Comparison of ENCODE assay signal across 9 cellular contexts in the genomic region with DNA sequence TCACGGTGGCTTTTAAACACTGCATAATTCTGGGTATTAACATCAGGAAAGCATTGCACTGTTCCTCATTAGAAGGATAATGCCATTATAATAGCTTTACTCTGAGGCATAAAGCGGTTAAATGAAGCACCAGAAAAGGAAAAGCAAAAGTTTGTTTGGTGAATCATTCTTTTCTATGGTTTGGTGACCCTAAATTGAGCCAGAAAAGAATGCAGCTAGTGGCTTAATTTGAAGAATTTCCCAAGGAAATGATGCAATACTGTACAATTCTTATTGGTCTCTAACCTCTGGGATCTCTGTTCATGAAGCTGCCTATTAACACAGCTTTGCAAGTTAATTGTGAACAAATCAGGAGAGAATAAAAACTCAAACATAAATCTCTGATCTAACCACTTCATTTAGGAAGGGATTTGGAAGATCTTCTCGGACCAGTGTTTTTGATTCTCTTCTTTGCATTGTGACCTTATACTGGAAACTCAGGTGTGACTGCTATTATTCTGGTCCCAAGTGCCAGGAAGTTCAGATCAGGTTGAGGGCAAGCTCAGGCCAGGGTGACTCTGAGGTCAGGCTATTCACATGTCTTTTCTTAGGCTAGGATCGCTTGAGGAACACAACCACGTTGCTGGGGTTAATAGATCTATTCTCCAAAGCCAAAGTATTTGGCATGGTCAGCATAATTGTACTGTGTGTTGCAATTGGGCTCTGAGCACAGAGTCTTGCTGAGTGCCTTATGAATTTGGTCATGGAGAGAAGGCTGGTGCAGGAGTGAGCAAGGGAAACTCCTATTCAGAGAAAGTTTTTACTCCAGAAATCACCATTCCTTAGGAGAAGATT. TPM values are rescaled to one million over a fixed set of nuclear protein-coding genes. Genes with fewer than 3 reads are reported as not detected.
DNase-seq lines count a peak whose midpoint lies in the region; ATAC-seq, FAIRE-seq and TF ChIP-seq lines count a peak whose summit lies in the region.
"Had no signal": no experiment of that assay in that cellular context is flagged by ENCODE, and none has a peak within 500 bp of the region (broad histone marks: within the 10 kb centered on the region; RNA-seq: fewer than 3 reads in every experiment).

No MANE protein-coding gene starts in this region.

- no peak overlapping the region for H3K27ac Mint-ChIP-seq in stimulated activated naive B cell treated with anti-CD40 and anti-IgM and Interleukin-4, amounts not matched to agents 10 μg/mL and 1 μg/mL and 100 μg/mL, for 72 hours

- H3K4me1 Mint-ChIP-seq in stimulated activated naive B cell treated with anti-CD40 and anti-IgM and Interleukin-4, amounts not matched to agents 10 μg/mL and 1 μg/mL and 100 μg/mL, for 72 hours, result peaks cover 4 to 6% of the 10 kb centered on the region in 2 donors

- in situ Hi-C loops in IMR-90 (cut with MboI; ENCODE audit: low sequenced_read_pairs) (no loop called here), GM12878 (cut with MboI) (no loop called here)

- H4K20me1 ChIP-seq in IMR-90 (ENCODE audit: insufficient read depth, low read length) (no peaks in the 10 kb centered on the region; the same call in 1 of the 2 replicates), GM12878 (ENCODE audit: control insufficient read depth, insufficient read depth) (no peaks in the 10 kb centered on the region)

- TF ChIP-seq RAD21 in IMR-90 (IDR thresholded peaks at IDR 0.05; ENCODE audit: low read length), result no peak
- no peak for TF ChIP-seq RAD21 in GM12878 (IDR thresholded peaks at IDR 0.05; ENCODE audit: insufficient read depth, low read depth, low read length)

- H2AK5ac ChIP-seq in IMR-90 (ENCODE audit: low read depth, low read length), result peak overlapping the region; percentile 98

- SMC1A ChIA-PET in GM12878 (lab: Charles Lee; ENCODE audit: uncharacterized antibody, unreplicated experiment), result interaction anchor here (0.9 to 1.0 kb wide), 3 partner anchors 34 to 145 kb away, joined by 3 read pairs; no protein-coding TSS in a partner anchor

- peak overlapping the region; percentile 31 for H2AK9ac ChIP-seq in IMR-90 (replicated peaks; ENCODE audit: low read depth, low read length, poor library complexity)

- no peak for TF ChIP-seq EP300 in GM12878 (IDR thresholded peaks at IDR 0.05; ENCODE audit: borderline replicate concordance in 1 of 2, control insufficient read depth in 1 of 2, low read depth in 2 of 2, low read length in 2 of 2)

- peak; percentile 89 for DNase-seq in AG04449 (ENCODE audit: low read depth, low spot score)
- DNase-seq in IMR-90, result peak; percentile 93
- DNase-seq in GM12878 (ENCODE audit: low read depth, low spot score), result no peak
- DNase-seq in left lobe of liver (ENCODE audit: low spot score), result no peak
- no peak for DNase-seq in NCI-H2171 treated with DMSO at 0.1 percent for 48 hours (lab: John Stamatoyannopoulos, UW)
- DNase-seq in NCI-H2196 (lab: John Stamatoyannopoulos, UW; ENCODE audit: unreplicated experiment), result no peak
- DNase-seq in stimulated activated naive B cell treated with anti-CD40 and anti-IgM and Interleukin-4, amounts not matched to agents 10 μg/mL and 1 μg/mL and 100 μg/mL, for 72 hours, result no peak

- H2BK120ac ChIP-seq in IMR-90 (ENCODE audit: low read depth, low read length), result peak overlapping the region; percentile 99

- peaks cover 13% of the 10 kb centered on the region for H3K9me1 ChIP-seq in IMR-90 (ENCODE audit: insufficient read depth, low read length)

- TF ChIP-seq CTCF in AG04449 (IDR thresholded peaks at IDR 0.05; ENCODE audit: insufficient read depth, low read length, missing control alignments) (no peak), IMR-90 (conservative IDR thresholded peaks at IDR 0.05; ENCODE audit: low read depth, low read length) (no peak), GM12878 (IDR thresholded peaks at IDR 0.05 in 2 of 3, conservative IDR thresholded peaks at IDR 0.05 in 1 of 3; ENCODE audit: control insufficient read depth in 2 of 3, extremely low read depth in 1 of 3, insufficient read depth in 1 of 3, low read depth in 3 of 3, low read length in 3 of 3) (no peak)

- CTCF ChIA-PET in AG04449 (lab: Yijun Ruan, JAX), result interaction anchor here (0.7 to 1.4 kb wide), 2 partner anchors 7 to 200 kb away, joined by 3 to 4 read pairs; no protein-coding TSS in a partner anchor
- CTCF ChIA-PET in IMR-90 (lab: Yijun Ruan, JAX), result interaction anchor here (0.7 kb wide), 1 partner anchor 22 kb away, joined by 3 read pairs; no protein-coding TSS in a partner anchor
- CTCF ChIA-PET in GM12878 (lab: Yijun Ruan, JAX), result interaction anchor here (2.8 kb wide), 1 partner anchor 52 kb away, joined by 8 read pairs; no protein-coding TSS in a partner anchor

- H3K4me2 ChIP-seq in IMR-90 (ENCODE audit: low read depth, low read length), result peak overlapping the region; percentile 75
- peak overlapping the region; percentile 22; the same call in 1 of the 2 replicates for H3K4me2 ChIP-seq in GM12878 (ENCODE audit: control insufficient read depth, insufficient read depth)

- H3K9ac ChIP-seq in IMR-90 (ENCODE audit: low read depth, low read length), result 0 out of 2 replicates have a peak overlapping the region, but pooled peaks have one; percentile 24
- H3K9ac ChIP-seq in GM12878 (ENCODE audit: control insufficient read depth, insufficient read depth, low read length), result no peak overlapping the region

- peak overlapping the region; percentile 88 for H3K56ac ChIP-seq in IMR-90 (ENCODE audit: extremely low read depth, insufficient read depth, low read length)

- peak overlapping the region; percentile 99 for H3K14ac ChIP-seq in IMR-90 (replicated peaks; ENCODE audit: low read depth, low read length)

- H3K27me3 ChIP-seq in IMR-90 (ENCODE audit: control insufficient read depth, insufficient read depth, low read length) (no peaks in the 10 kb centered on the region), GM12878 (replicated peaks in 1 of 2; ENCODE audit: control insufficient read depth in 2 of 2, insufficient read depth in 2 of 2, low read length in 1 of 2) (no peaks in the 10 kb centered on the region)

- RAD21 ChIA-PET in GM12878 (lab: Charles Lee; ENCODE audit: unreplicated experiment), result interaction anchor here (0.5 kb wide), 1 partner anchor 47 kb away, joined by 3 read pairs; no protein-coding TSS in a partner anchor

- peaks cover 0 to 33% of the 10 kb centered on the region in 2 donors for H3K27me3 Mint-ChIP-seq in stimulated activated naive B cell treated with anti-CD40 and anti-IgM and Interleukin-4, amounts not matched to agents 10 μg/mL and 1 μg/mL and 100 μg/mL, for 72 hours

- H3K27ac ChIP-seq in IMR-90 (ENCODE audit: insufficient read depth, low read length) (peak overlapping the region; percentile 96), GM12878 (ENCODE audit: control insufficient read depth, insufficient read depth) (no peak overlapping the region)
- H3K27ac ChIP-seq: HL-60 had no signal

- H3K79me1 ChIP-seq in IMR-90 (ENCODE audit: low read depth in 1 of 2, low read length in 2 of 2), result peaks cover 0 to 2% of the 10 kb centered on the region in 2 experiments; a peak in 1 of 4 replicates

- TF ChIP-seq POLR2A in IMR-90 (IDR thresholded peaks at IDR 0.05; ENCODE audit: low read depth, low read length) (no peak; the same call in 1 of the 2 replicates), GM12878 (IDR thresholded peaks at IDR 0.05; ENCODE audit: low read depth, low read length) (no peak)

- dilution Hi-C loops in IMR-90 (cut with HindIII; ENCODE audit: low sequenced_read_pairs, unreplicated experiment), result no loop called here

- H2AFZ ChIP-seq in IMR-90 (replicated peaks; ENCODE audit: low read length, poor library complexity), result peak overlapping the region; percentile 75
- H2AFZ ChIP-seq in GM12878 (ENCODE audit: control insufficient read depth, low read depth, low read length), result no peak overlapping the region

- H3K36me3 Mint-ChIP-seq in stimulated activated naive B cell treated with anti-CD40 and anti-IgM and Interleukin-4, amounts not matched to agents 10 μg/mL and 1 μg/mL and 100 μg/mL, for 72 hours, result no peaks in the 10 kb centered on the region

- H3K79me2 ChIP-seq in GM12878 (ENCODE audit: control insufficient read depth, insufficient read depth, low read length), result no peaks in the 10 kb centered on the region

- peak overlapping the region; percentile 45 to 79; a peak in 3 of 4 replicates for H4K8ac ChIP-seq in IMR-90 (ENCODE audit: low read depth in 2 of 2, low read length in 2 of 2)

- H3K4me3 ChIP-seq in AG04449 (ENCODE audit: low read depth, low read length) (no peak overlapping the region), IMR-90 (ENCODE audit: insufficient read depth, low read depth, low read length) (no peak overlapping the region), GM12878 (0 out of 2 replicates have a peak overlapping the region, but pooled peaks have one; percentile 5)

- H4K5ac ChIP-seq in IMR-90 (ENCODE audit: low read depth, low read length), result peak overlapping the region; percentile 46

- FAIRE-seq in GM12878 (lab: Jason Lieb, UNC), result peak; percentile 71

- intact Hi-C loops in IMR-90 (cut with micrococcal nuclease) (no loop called here), GM12878 (cut with micrococcal nuclease; ENCODE audit: unreplicated experiment) (no loop called here)

- peak overlapping the region; percentile 94 for H2BK15ac ChIP-seq in IMR-90 (ENCODE audit: low read depth, low read length)

- peak overlapping the region; percentile 100 for H2BK20ac ChIP-seq in IMR-90 (ENCODE audit: low read depth, low read length)

- H3K4me3 Mint-ChIP-seq in stimulated activated naive B cell treated with anti-CD40 and anti-IgM and Interleukin-4, amounts not matched to agents 10 μg/mL and 1 μg/mL and 100 μg/mL, for 72 hours, result no peak overlapping the region

- ATAC-seq in IMR-90 (ENCODE audit: low read depth), result peak; percentile 67
- peak; percentile 43 for ATAC-seq in GM12878
- peak; percentile 92 for ATAC-seq in left lobe of liver
- ATAC-seq in GM19395 (IDR thresholded peaks at IDR 0.05; ENCODE audit: unreplicated experiment), result no peak
- no peak for ATAC-seq in stimulated activated naive B cell treated with anti-CD40 and anti-IgM and Interleukin-4, amounts not matched to agents 10 μg/mL and 1 μg/mL and 100 μg/mL, for 72 hours (replicated peaks)

- H3K9me3 ChIP-seq in IMR-90 (ENCODE audit: control insufficient read depth, insufficient read depth, low read length), result no peaks in the 10 kb centered on the region
- no peaks in the 10 kb centered on the region; the same call in 2 of the 3 replicates for H3K9me3 ChIP-seq in GM12878 (replicated peaks; ENCODE audit: control insufficient read depth, insufficient read depth, low read length)

- H4K91ac ChIP-seq in IMR-90 (ENCODE audit: insufficient read depth, low read depth, low read length), result peak overlapping the region; percentile 99

- 20% methylated on average over 2 of the region's 5 CpGs; no CpG with 5 or more reads in 1 of the 2 experiments for WGBS in IMR-90 (ENCODE audit: extremely low coverage in 2 of 2, insufficient read length in 1 of 2), 2 experiments
- WGBS in GM12878 (ENCODE audit: insufficient coverage, insufficient replicate concordance, low lambda C conversion rate, missing lambda C conversion rate), result 20% methylated on average over 5 of the region's 5 CpGs

- POLR2A ChIA-PET in AG04449 (lab: Yijun Ruan, JAX) (interaction anchor here (1.1 to 2.8 kb wide), 3 partner anchors 12 to 85 kb away, joined by 5 to 15 read pairs (median 9); a partner anchor contains a TSS), IMR-90 (lab: Charles Lee; ENCODE audit: unreplicated experiment) (interaction anchor here (0.7 kb wide), 2 partner anchors 20 to 196 kb away, joined by 3 read pairs; no protein-coding TSS in a partner anchor), GM12878 (lab: Charles Lee) (interaction anchor here (0.5 kb wide), 1 partner anchor 693 kb away, joined by 4 read pairs; no protein-coding TSS in a partner anchor)

- H3K36me3 ChIP-seq in IMR-90 (ENCODE audit: control insufficient read depth, insufficient read depth, low read length) (no peaks in the 10 kb centered on the region), GM12878 (ENCODE audit: control insufficient read depth in 2 of 2, insufficient read depth in 2 of 2, low read length in 1 of 2) (no peaks in the 10 kb centered on the region)

- peak overlapping the region; percentile 99 for H3K4ac ChIP-seq in IMR-90 (ENCODE audit: low read depth, low read length)

- peaks cover 14% of the 10 kb centered on the region for H3K4me1 ChIP-seq in IMR-90 (ENCODE audit: control insufficient read depth, insufficient read depth, low read length)
- H3K4me1 ChIP-seq in GM12878 (ENCODE audit: control insufficient read depth, insufficient read depth, low read length), result peaks cover 19% of the 10 kb centered on the region

- peak overlapping the region; percentile 97 for H3K23ac ChIP-seq in IMR-90 (ENCODE audit: low read depth, low read length)

- peak overlapping the region; percentile 68 for H3K18ac ChIP-seq in IMR-90 (ENCODE audit: low read depth, low read length)

- BruUV-seq in IMR-90 (replicated peaks; lab: Mats Ljungman, UMichigan) (no TSS peak), GM12878 (replicated peaks; lab: Mats Ljungman, UMichigan) (no TSS peak)

- H3K9me3 Mint-ChIP-seq in stimulated activated naive B cell treated with anti-CD40 and anti-IgM and Interleukin-4, amounts not matched to agents 10 μg/mL and 1 μg/mL and 100 μg/mL, for 72 hours, result peaks cover 2 to 4% of the 10 kb centered on the region in 2 donors

- peak overlapping the region; percentile 96 for H2BK5ac ChIP-seq in IMR-90 (ENCODE audit: low read depth, low read length, poor library complexity, severe bottlenecking)

RNA-seq across cellular contexts. Expression of a gene that starts 11.3 kb away (rescaled TPM):
- 57.7 and 58.6 TPM in 2 replicates for total RNA-seq in IMR-90 (2012; rRNA removed)
- polyA plus RNA-seq in IMR-90 (2012; rRNA removed), result 18.7 and 21.2 TPM in 2 replicates
- polyA plus RNA-seq in IMR-90 (2012; cell fraction: cytosol; rRNA removed), result 3.7 and 4.9 TPM in 2 replicates
- polyA plus RNA-seq in IMR-90 (2012; cell fraction: nucleus; rRNA removed; ENCODE audit: low replicate concordance), result 5.5 and 51.9 TPM in 2 replicates
- total RNA-seq in GM12878 (2013; cell fraction: nucleolus; rRNA removed), result 221 and 244 TPM in 2 replicates
- 44.8 and 51.9 TPM in 2 replicates for total RNA-seq in GM12878 (2014; rRNA removed)
- 52.0 and 55.7 TPM in 2 replicates for total RNA-seq in GM12878 (2014; rRNA removed; fragmentation: Illumina TruSeq; extraction: Trizol)
- 60.6 and 62.4 TPM in 2 replicates for total RNA-seq in GM12878 (2021)
- polyA plus RNA-seq in GM12878 (2011; ENCODE audit: low read depth), result 17.7 TPM
- polyA plus RNA-seq in GM12878 (2011; rRNA removed), result 35.8 and 49.9 TPM in 2 replicates
- polyA plus RNA-seq in GM12878 (2011; cell fraction: cytosol; rRNA removed), result 9.7 and 15.1 TPM in 2 replicates
- 34.9 and 36.7 TPM in 2 replicates for polyA plus RNA-seq in GM12878 (2011; cell fraction: nucleus; rRNA removed)
- 26.2 and 28.2 TPM in 2 replicates for polyA plus RNA-seq in GM12878 (2012)
- polyA plus RNA-seq in GM12878 (2014; fragmentation: Illumina TruSeq; extraction: Trizol), result 63.1 and 85.3 TPM in 2 replicates
- polyA plus RNA-seq in GM12878 (2014; fragmentation: Nextera tagmentation; extraction: Ambion mirVana), result 10 to 100 TPM in 1 of 2 experiments, 1 to 10 TPM in 1; 9.2 to 10.0 TPM
- polyA plus RNA-seq in GM12878 (2014; rRNA removed), result 31.4 and 32.1 TPM in 2 replicates
- polyA plus RNA-seq in GM12878 (2016; fragmentation: Nextera tagmentation; extraction: Ambion mirVana), result 10 to 100 TPM; 40.1 to 40.2 TPM
- 42.0 and 54.8 TPM in 2 replicates for polyA minus RNA-seq in GM12878 (2011; rRNA and poly(A)+ RNA removed)
- 14.3 and 17.5 TPM in 2 replicates for polyA minus RNA-seq in GM12878 (2011; cell fraction: cytosol; rRNA and poly(A)+ RNA removed)
- polyA minus RNA-seq in GM12878 (2011; cell fraction: nucleus; rRNA and poly(A)+ RNA removed), result 60.3 and 99.5 TPM in 2 replicates
- 49.0 TPM for total RNA-seq in left lobe of liver

Comparison
In these comparisons a context has a peak if more than half of its experiments do, and no peak if none do; other contexts are left out.
1. DNase-seq: peak in AG04449 (single experiment) and IMR-90 (single experiment); none in GM12878 (single experiment), left lobe of liver (single experiment), NCI-H2171 treated with DMSO at 0.1 percent for 48 hours (single experiment), NCI-H2196 (single experiment) and stimulated activated naive B cell treated with anti-CD40 and anti-IgM and Interleukin-4, amounts not matched to agents 10 μg/mL and 1 μg/mL and 100 μg/mL, for 72 hours (single experiment).
2. ATAC-seq: peak in IMR-90 (single experiment), GM12878 (single experiment) and left lobe of liver (single experiment); none in GM19395 (single experiment) and stimulated activated naive B cell treated with anti-CD40 and anti-IgM and Interleukin-4, amounts not matched to agents 10 μg/mL and 1 μg/mL and 100 μg/mL, for 72 hours (0 of 2).